18 cellular contexts compared by ENCODE assay signal in genomic region chr11:120178441-120179070, GRCh38. TPM values are rescaled to one million over a fixed set of nuclear protein-coding genes. Genes with fewer than 3 reads are reported as not detected.
DNase-seq lines count a peak whose midpoint lies in the region; ATAC-seq and TF ChIP-seq lines count a peak whose summit lies in the region.
"Had no signal": no experiment of that assay in that cellular context is flagged by ENCODE, and none has a peak within 500 bp of the region (broad histone marks: within the 10 kb centered on the region; RNA-seq: fewer than 3 reads in every experiment).

No MANE protein-coding gene starts in this region.

- TF ChIP-seq CTCF in HFFc6 (IDR thresholded peaks at IDR 0.05) (no peak), fibroblast of the aortic adventitia (IDR thresholded peaks at IDR 0.05; ENCODE audit: insufficient read depth, low read length) (no peak), psoas muscle (IDR thresholded peaks at IDR 0.05) (no peak)

- H3K9me3 Mint-ChIP-seq in HFFc6, result no peaks in the 10 kb centered on the region
- H3K9me3 Mint-ChIP-seq: activated naive CD8-positive, alpha-beta T cell treated with anti-CD3 and anti-CD28 coated beads for 36 hours had no signal

- H3K36me3 ChIP-seq in psoas muscle (ENCODE audit: insufficient read depth in 1 of 2, low read depth in 1 of 2), result no peaks in the 10 kb centered on the region
- H3K36me3 ChIP-seq: BLaER1, right lobe of liver had no signal

- WGBS in psoas muscle, 3 donors, result 66 to 80% (median 73%) methylated on average over 6 of the region's 6 CpGs

- H3K36me3 Mint-ChIP-seq in HFFc6 (ENCODE audit: low read depth), result no peaks in the 10 kb centered on the region
- H3K36me3 Mint-ChIP-seq: activated naive CD8-positive, alpha-beta T cell treated with anti-CD3 and anti-CD28 coated beads for 36 hours had no signal

- H3K4me3 ChIP-seq in fibroblast of the aortic adventitia (ENCODE audit: low read depth, low read length), result no peak overlapping the region
- no peak overlapping the region for H3K4me3 ChIP-seq in psoas muscle
- H3K4me3 ChIP-seq: BLaER1, PC-9, right lobe of liver had no signal

- peaks cover 9% of the 10 kb centered on the region for H3K27me3 Mint-ChIP-seq in HFFc6 (ENCODE audit: insufficient read depth)

- no peak for ATAC-seq in psoas muscle
- no peak for ATAC-seq in HG03135 (IDR thresholded peaks at IDR 0.05; ENCODE audit: unreplicated experiment)
- ATAC-seq in GM19395 (IDR thresholded peaks at IDR 0.05; ENCODE audit: unreplicated experiment), result no peak
- ATAC-seq: right lobe of liver had no signal

- H3K27ac Mint-ChIP-seq in HFFc6, result peak overlapping the region; percentile 99; the same call in 1 of the 2 replicates
- H3K27ac Mint-ChIP-seq: activated naive CD8-positive, alpha-beta T cell treated with anti-CD3 and anti-CD28 coated beads for 36 hours had no signal

- DNase-seq in AG20443 (ENCODE audit: low spot score), result peak; percentile 57
- DNase-seq in HFFc6, result peak; percentile 41
- peak; percentile 63 for DNase-seq in fibroblast of the aortic adventitia (ENCODE audit: low read depth)
- DNase-seq in psoas muscle, result no peak
- DNase-seq in SW480 (ENCODE audit: low spot score), result no peak
- DNase-seq: activated CD4-positive, alpha-beta T cell treated with anti-CD3 and anti-CD28 coated beads for 4 hours; activated naive CD8-positive, alpha-beta T cell treated with anti-CD3 and anti-CD28 coated beads for 36 hours; effector CD4-positive, alpha-beta T cell; NCI-H1105; NCI-H748 treated with DMSO at 0.1 percent for 48 hours; PC-9; SK-N-SH; stimulated activated CD4-positive, alpha-beta T cell treated with anti-CD3 and anti-CD28 coated beads, Interleukin-2, amount 100 ng/mL, for 24 hours had no signal

- H3K27me3 ChIP-seq in psoas muscle (ENCODE audit: insufficient read depth in 3 of 3, low read length in 2 of 3), result peaks cover 0 to 2% (median 0%) of the 10 kb centered on the region in 3 donors
- H3K27me3 ChIP-seq: BLaER1, right lobe of liver had no signal

- H3K4me3 Mint-ChIP-seq in HFFc6, result peak overlapping the region; percentile 13; the same call in 1 of the 2 replicates
- H3K4me3 Mint-ChIP-seq: activated naive CD8-positive, alpha-beta T cell treated with anti-CD3 and anti-CD28 coated beads for 36 hours had no signal

- no peaks in the 10 kb centered on the region for H3K9me3 ChIP-seq in psoas muscle
- H3K9me3 ChIP-seq: BLaER1, right lobe of liver, SK-N-SH had no signal

- peak overlapping the region; percentile 18 for H3K27ac ChIP-seq in psoas muscle
- H3K27ac ChIP-seq: BLaER1, PC-9, right lobe of liver had no signal

- peaks cover 48% of the 10 kb centered on the region for H3K4me1 Mint-ChIP-seq in HFFc6 (ENCODE audit: low read depth)
- H3K4me1 Mint-ChIP-seq: activated naive CD8-positive, alpha-beta T cell treated with anti-CD3 and anti-CD28 coated beads for 36 hours had no signal

- intact Hi-C loops in psoas muscle (cut with DNase I), result no loop called here

- H3K4me1 ChIP-seq in psoas muscle, result no peaks in the 10 kb centered on the region

RNA-seq across cellular contexts. Expression of gene OAF, which starts 32.3 kb away (rescaled TPM):
- 100 to 1,000 TPM; 111 to 143 (median 123) TPM for total RNA-seq in HFFc6 (2021; fragmentation: NEBNext Ultra II Directional; extraction: Animal tissue kit (Norgen Biotek cat#: 25700))
- 39.4 and 58.6 TPM in 2 replicates for total RNA-seq in fibroblast of the aortic adventitia (ENCODE audit: low replicate concordance)
- total RNA-seq in psoas muscle, result 10 to 100 TPM in 2 of 4 donors, 1 to 10 TPM in 2; 5.6 to 15.3 (median 9.4) TPM
- polyA plus RNA-seq in psoas muscle, result 1 to 10 TPM; 3.2 to 9.0 (median 8.1) TPM

RNA-seq across cellular contexts. Expression of gene TRIM29, which starts 40.6 kb away (rescaled TPM):
- 1 to 10 TPM; 1.5 to 3.2 (median 3.1) TPM for total RNA-seq in HFFc6 (2021; fragmentation: NEBNext Ultra II Directional; extraction: Animal tissue kit (Norgen Biotek cat#: 25700))
- total RNA-seq in fibroblast of the aortic adventitia (ENCODE audit: low replicate concordance) (not detected in 2 replicates), psoas muscle (under 1 TPM in 2 of 4 donors, not detected in 2; 0.24 to 0.91 TPM)
- under 1 TPM; 0.09 to 0.44 (median 0.37) TPM for polyA plus RNA-seq in psoas muscle
- total RNA-seq: activated naive CD8-positive, alpha-beta T cell treated with anti-CD3 and anti-CD28 coated beads for 36 hours; mononuclear cell had no signal

Comparison
In these comparisons a context has a peak if more than half of its experiments do, and no peak if none do; other contexts are left out.
1. DNase-seq: peak in AG20443 (single experiment), HFFc6 (single experiment) and fibroblast of the aortic adventitia (single experiment); none in psoas muscle (0 of 2) and SW480 (single experiment).